1 cellular context compared by ENCODE assay signal in the genomic region with DNA sequence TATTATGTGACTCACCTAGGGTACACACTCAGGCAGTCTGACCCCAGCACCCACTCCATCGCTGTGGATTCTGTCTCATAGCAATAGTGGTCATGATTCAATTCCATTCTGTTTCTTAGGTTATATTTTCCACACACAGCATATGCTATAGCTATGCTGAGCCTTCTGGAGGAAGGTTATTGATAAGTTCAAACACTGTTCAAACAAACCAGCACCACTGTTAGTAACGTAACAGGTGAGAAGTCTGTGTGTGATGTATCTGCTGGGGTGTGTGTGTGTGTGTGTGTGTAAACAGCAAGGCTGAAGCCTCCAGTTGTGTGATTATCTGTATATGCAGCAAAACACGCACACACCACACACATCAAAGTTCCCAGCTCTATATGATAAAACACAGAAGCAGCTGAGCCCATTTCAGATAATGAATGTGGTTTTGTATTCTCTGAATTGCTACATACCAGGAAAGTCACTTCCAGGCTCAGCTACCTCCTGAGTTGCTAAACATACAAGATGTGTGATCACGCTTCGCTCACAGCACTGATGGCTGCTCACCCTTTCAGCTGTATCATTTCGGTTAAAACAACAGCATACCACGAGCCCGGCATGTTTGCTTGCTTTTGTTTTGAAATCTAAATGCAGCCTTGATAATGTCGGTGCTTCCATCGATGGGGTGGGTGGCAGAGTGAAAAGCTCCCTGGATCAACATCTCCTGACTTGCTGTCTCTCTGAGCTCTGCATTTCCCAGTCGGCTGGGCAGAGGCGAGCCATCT.
A peak's percentile ranks its signal among the peaks of the same experiment; 100 is the strongest.
TF ChIP-seq lines count a peak whose summit lies in the region.

No MANE protein-coding gene starts in this region.

TF ChIP-seq in HepG2, 621 proteins besides CTCF, POLR2A, EP300 and RAD21 (continued from another document and continues in another):
- TF ChIP-seq, protein P1, sequence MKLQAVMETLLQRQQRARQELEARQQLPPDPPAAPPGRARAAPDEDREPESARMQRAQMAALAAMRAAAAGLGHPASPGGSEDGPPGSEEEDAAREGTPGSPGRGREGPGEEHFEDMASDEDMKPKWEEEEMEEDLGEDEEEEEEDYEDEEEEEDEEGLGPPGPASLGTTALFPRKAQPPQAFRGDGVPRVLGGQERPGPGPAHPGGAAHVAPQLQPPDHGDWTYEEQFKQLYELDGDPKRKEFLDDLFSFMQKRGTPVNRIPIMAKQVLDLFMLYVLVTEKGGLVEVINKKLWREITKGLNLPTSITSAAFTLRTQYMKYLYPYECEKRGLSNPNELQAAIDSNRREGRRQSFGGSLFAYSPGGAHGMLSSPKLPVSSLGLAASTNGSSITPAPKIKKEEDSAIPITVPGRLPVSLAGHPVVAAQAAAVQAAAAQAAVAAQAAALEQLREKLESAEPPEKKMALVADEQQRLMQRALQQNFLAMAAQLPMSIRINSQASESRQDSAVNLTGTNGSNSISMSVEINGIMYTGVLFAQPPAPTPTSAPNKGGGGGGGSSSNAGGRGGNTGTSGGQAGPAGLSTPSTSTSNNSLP (IDR thresholded peaks at IDR 0.05; ENCODE audit: low read depth, low read length) = peak; percentile 80
- TF ChIP-seq PHF21A (CRISPR knock-in tag; IDR thresholded peaks at IDR 0.05) (no peak; the same call in 1 of the 2 replicates), HCFC1 (IDR thresholded peaks at IDR 0.05; ENCODE audit: low read depth, low read length) (no peak), HNRNPK (IDR thresholded peaks at IDR 0.05; ENCODE audit: low read depth, low read length, poor library complexity, severe bottlenecking) (no peak), TARDBP (CRISPR knock-in tag; IDR thresholded peaks at IDR 0.05) (peak; percentile 77), MTA1 (CRISPR knock-in tag; IDR thresholded peaks at IDR 0.05; ENCODE audit: borderline replicate concordance) (0 out of 2 replicates have a peak, but pooled peaks have one; percentile 6), NR3C1 (CRISPR knock-in tag; IDR thresholded peaks at IDR 0.05) (no peak), HNRNPUL1 (IDR thresholded peaks at IDR 0.05; ENCODE audit: low read depth, low read length) (no peak), RFX3 (CRISPR knock-in tag; IDR thresholded peaks at IDR 0.05) (no peak), ZFX (CRISPR knock-in tag; IDR thresholded peaks at IDR 0.05; ENCODE audit: low read depth) (no peak), ZNF549 (CRISPR knock-in tag; IDR thresholded peaks at IDR 0.05) (no peak), ZNF781 (CRISPR knock-in tag; IDR thresholded peaks at IDR 0.05; ENCODE audit: borderline replicate concordance, not compliant biosample characterization) (no peak), SMARCE1 (IDR thresholded peaks at IDR 0.05; ENCODE audit: borderline replicate concordance) (no peak), ZNF772 (CRISPR knock-in tag; IDR thresholded peaks at IDR 0.05) (peak; percentile 33; the same call in 1 of the 2 replicates), ZNF564 (CRISPR knock-in tag; IDR thresholded peaks at IDR 0.05) (peak; percentile 49; the same call in 1 of the 2 replicates), AKAP8 (CRISPR knock-in tag; IDR thresholded peaks at IDR 0.05) (no peak), ZNF343 (CRISPR knock-in tag; IDR thresholded peaks at IDR 0.05) (no peak), RXRA (CRISPR knock-in tag; IDR thresholded peaks at IDR 0.05) (peak; percentile 59; the same call in 1 of the 2 replicates), MBD4 (IDR thresholded peaks at IDR 0.05; ENCODE audit: borderline replicate concordance, low read length) (no peak), ZNF615 (CRISPR knock-in tag; IDR thresholded peaks at IDR 0.05; ENCODE audit: borderline replicate concordance) (0 out of 2 replicates have a peak, but pooled peaks have one; percentile 28), FOXC1 (CRISPR knock-in tag; IDR thresholded peaks at IDR 0.05; ENCODE audit: borderline replicate concordance) (no peak), CBX5 (CRISPR knock-in tag; IDR thresholded peaks at IDR 0.05; ENCODE audit: borderline replicate concordance) (peak; percentile 28; the same call in 1 of the 2 replicates), IRF2 (CRISPR knock-in tag; IDR thresholded peaks at IDR 0.05) (peak; percentile 48), TCF12 (IDR thresholded peaks at IDR 0.05) (no peak), TCF12 (CRISPR knock-in tag; IDR thresholded peaks at IDR 0.05) (no peak), ZNF550 (CRISPR knock-in tag; IDR thresholded peaks at IDR 0.05; ENCODE audit: borderline replicate concordance) (no peak), MATR3 (CRISPR knock-in tag; IDR thresholded peaks at IDR 0.05) (no peak), RBAK (CRISPR knock-in tag; IDR thresholded peaks at IDR 0.05) (no peak), PCBP2 (optimal IDR thresholded peaks at IDR 0.05; ENCODE audit: low read depth, low read length, poor library complexity, severe bottlenecking) (no peak), GFI1 (CRISPR knock-in tag; IDR thresholded peaks at IDR 0.05; ENCODE audit: borderline replicate concordance) (no peak), HNF4A (CRISPR knock-in tag; IDR thresholded peaks at IDR 0.05) (peak; percentile 72), ZNF350 (CRISPR knock-in tag; IDR thresholded peaks at IDR 0.05; ENCODE audit: borderline replicate concordance, low read depth) (peak; percentile 26; the same call in 1 of the 2 replicates), KAT8 (CRISPR knock-in tag; IDR thresholded peaks at IDR 0.05) (no peak), ZNF562 (CRISPR knock-in tag; IDR thresholded peaks at IDR 0.05; ENCODE audit: borderline replicate concordance) (no peak), NFKBIZ (CRISPR knock-in tag; IDR thresholded peaks at IDR 0.05) (no peak), ZNF605 (CRISPR knock-in tag; IDR thresholded peaks at IDR 0.05) (no peak), PHB2 (IDR thresholded peaks at IDR 0.05; ENCODE audit: partially characterized antibody) (no peak), KMT2B (CRISPR knock-in tag; IDR thresholded peaks at IDR 0.05) (peak; percentile 33; the same call in 1 of the 2 replicates)
- TF ChIP-seq, protein P2, sequence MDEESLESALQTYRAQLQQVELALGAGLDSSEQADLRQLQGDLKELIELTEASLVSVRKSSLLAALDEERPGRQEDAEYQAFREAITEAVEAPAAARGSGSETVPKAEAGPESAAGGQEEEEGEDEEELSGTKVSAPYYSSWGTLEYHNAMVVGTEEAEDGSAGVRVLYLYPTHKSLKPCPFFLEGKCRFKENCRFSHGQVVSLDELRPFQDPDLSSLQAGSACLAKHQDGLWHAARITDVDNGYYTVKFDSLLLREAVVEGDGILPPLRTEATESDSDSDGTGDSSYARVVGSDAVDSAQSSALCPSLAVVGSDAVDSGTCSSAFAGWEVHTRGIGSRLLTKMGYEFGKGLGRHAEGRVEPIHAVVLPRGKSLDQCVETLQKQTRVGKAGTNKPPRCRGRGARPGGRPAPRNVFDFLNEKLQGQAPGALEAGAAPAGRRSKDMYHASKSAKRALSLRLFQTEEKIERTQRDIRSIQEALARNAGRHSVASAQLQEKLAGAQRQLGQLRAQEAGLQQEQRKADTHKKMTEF (CRISPR knock-in tag; IDR thresholded peaks at IDR 0.05) = peak; percentile 63
- TF ChIP-seq, protein P3, sequence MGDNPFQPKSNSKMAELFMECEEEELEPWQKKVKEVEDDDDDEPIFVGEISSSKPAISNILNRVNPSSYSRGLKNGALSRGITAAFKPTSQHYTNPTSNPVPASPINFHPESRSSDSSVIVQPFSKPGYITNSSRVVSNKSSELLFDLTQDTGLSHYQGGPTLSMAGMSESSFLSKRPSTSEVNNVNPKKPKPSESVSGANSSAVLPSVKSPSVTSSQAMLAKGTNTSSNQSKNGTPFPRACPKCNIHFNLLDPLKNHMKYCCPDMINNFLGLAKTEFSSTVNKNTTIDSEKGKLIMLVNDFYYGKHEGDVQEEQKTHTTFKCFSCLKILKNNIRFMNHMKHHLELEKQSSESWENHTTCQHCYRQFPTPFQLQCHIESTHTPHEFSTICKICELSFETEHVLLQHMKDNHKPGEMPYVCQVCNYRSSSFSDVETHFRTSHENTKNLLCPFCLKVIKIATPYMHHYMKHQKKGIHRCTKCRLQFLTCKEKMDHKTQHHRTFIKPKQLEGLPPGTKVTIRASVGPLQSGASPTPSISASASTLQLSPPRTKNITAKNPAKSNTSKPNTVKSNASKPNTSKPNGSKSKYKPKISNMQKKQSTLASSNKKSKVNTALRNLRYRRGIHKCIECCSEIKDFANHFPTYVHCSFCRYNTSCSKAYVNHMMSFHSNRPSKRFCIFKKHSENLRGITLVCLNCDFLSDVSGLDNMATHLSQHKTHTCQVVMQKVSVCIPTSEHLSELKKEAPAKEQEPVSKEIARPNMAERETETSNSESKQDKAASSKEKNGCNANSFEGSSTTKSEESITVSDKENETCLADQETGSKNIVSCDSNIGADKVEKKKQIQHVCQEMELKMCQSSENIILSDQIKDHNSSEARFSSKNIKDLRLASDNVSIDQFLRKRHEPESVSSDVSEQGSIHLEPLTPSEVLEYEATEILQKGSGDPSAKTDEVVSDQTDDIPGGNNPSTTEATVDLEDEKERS (CRISPR knock-in tag; IDR thresholded peaks at IDR 0.05) = no peak; the same call in 1 of the 2 replicates
- TF ChIP-seq, protein P4, sequence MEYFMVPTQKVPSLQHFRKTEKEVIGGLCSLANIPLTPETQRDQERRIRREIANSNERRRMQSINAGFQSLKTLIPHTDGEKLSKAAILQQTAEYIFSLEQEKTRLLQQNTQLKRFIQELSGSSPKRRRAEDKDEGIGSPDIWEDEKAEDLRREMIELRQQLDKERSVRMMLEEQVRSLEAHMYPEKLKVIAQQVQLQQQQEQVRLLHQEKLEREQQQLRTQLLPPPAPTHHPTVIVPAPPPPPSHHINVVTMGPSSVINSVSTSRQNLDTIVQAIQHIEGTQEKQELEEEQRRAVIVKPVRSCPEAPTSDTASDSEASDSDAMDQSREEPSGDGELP (IDR thresholded peaks at IDR 0.05; ENCODE audit: borderline replicate concordance, low read depth) = peak; percentile 77; the same call in 1 of the 2 replicates
- TF ChIP-seq, protein P5, sequence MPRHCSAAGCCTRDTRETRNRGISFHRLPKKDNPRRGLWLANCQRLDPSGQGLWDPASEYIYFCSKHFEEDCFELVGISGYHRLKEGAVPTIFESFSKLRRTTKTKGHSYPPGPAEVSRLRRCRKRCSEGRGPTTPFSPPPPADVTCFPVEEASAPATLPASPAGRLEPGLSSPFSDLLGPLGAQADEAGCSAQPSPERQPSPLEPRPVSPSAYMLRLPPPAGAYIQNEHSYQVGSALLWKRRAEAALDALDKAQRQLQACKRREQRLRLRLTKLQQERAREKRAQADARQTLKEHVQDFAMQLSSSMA (CRISPR knock-in tag; IDR thresholded peaks at IDR 0.05) = 0 out of 2 replicates have a peak, but pooled peaks have one; percentile 37
- TF ChIP-seq, protein P6, sequence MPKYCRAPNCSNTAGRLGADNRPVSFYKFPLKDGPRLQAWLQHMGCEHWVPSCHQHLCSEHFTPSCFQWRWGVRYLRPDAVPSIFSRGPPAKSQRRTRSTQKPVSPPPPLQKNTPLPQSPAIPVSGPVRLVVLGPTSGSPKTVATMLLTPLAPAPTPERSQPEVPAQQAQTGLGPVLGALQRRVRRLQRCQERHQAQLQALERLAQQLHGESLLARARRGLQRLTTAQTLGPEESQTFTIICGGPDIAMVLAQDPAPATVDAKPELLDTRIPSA (CRISPR knock-in tag; IDR thresholded peaks at IDR 0.05; ENCODE audit: borderline replicate concordance) = no peak
- TF ChIP-seq, protein P7, sequence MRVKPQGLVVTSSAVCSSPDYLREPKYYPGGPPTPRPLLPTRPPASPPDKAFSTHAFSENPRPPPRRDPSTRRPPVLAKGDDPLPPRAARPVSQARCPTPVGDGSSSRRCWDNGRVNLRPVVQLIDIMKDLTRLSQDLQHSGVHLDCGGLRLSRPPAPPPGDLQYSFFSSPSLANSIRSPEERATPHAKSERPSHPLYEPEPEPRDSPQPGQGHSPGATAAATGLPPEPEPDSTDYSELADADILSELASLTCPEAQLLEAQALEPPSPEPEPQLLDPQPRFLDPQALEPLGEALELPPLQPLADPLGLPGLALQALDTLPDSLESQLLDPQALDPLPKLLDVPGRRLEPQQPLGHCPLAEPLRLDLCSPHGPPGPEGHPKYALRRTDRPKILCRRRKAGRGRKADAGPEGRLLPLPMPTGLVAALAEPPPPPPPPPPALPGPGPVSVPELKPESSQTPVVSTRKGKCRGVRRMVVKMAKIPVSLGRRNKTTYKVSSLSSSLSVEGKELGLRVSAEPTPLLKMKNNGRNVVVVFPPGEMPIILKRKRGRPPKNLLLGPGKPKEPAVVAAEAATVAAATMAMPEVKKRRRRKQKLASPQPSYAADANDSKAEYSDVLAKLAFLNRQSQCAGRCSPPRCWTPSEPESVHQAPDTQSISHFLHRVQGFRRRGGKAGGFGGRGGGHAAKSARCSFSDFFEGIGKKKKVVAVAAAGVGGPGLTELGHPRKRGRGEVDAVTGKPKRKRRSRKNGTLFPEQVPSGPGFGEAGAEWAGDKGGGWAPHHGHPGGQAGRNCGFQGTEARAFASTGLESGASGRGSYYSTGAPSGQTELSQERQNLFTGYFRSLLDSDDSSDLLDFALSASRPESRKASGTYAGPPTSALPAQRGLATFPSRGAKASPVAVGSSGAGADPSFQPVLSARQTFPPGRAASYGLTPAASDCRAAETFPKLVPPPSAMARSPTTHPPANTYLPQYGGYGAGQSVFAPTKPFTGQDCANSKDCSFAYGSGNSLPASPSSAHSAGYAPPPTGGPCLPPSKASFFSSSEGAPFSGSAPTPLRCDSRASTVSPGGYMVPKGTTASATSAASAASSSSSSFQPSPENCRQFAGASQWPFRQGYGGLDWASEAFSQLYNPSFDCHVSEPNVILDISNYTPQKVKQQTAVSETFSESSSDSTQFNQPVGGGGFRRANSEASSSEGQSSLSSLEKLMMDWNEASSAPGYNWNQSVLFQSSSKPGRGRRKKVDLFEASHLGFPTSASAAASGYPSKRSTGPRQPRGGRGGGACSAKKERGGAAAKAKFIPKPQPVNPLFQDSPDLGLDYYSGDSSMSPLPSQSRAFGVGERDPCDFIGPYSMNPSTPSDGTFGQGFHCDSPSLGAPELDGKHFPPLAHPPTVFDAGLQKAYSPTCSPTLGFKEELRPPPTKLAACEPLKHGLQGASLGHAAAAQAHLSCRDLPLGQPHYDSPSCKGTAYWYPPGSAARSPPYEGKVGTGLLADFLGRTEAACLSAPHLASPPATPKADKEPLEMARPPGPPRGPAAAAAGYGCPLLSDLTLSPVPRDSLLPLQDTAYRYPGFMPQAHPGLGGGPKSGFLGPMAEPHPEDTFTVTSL (CRISPR knock-in tag; IDR thresholded peaks at IDR 0.05; ENCODE audit: borderline replicate concordance) = 0 out of 2 replicates have a peak, but pooled peaks have one; percentile 49
- TF ChIP-seq, protein P8, sequence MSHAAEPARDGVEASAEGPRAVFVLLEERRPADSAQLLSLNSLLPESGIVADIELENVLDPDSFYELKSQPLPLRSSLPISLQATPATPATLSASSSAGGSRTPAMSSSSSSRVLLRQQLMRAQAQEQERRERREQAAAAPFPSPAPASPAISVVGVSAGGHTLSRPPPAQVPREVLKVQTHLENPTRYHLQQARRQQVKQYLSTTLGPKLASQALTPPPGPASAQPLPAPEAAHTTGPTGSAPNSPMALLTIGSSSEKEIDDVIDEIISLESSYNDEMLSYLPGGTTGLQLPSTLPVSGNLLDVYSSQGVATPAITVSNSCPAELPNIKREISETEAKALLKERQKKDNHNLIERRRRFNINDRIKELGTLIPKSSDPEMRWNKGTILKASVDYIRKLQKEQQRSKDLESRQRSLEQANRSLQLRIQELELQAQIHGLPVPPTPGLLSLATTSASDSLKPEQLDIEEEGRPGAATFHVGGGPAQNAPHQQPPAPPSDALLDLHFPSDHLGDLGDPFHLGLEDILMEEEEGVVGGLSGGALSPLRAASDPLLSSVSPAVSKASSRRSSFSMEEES (CRISPR knock-in tag; IDR thresholded peaks at IDR 0.05) = peak; percentile 79
